8 cellular contexts compared by ENCODE assay signal in the genomic region with DNA sequence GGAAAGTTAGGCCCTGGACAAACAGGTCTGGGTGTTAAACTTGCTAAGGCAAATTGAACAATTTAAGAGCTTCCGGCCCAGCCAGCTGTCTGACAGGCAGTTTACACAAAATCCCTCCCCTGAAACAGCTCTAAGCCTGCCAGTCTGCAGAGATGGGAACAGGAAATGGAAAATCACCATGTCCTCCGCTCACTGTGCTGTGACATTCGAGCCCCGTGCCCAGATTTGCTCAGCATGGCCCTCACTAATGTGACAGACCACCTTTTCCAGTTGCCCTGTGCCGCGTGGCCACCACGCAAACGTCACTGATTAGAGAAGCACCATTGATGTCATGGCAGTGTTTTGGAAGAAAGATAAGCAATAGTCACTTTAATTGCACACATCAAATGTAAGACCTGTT. TPM values are rescaled to one million over a fixed set of nuclear protein-coding genes. Genes with fewer than 3 reads are reported as not detected.
DNase-seq lines count a peak whose midpoint lies in the region; ATAC-seq and TF ChIP-seq lines count a peak whose summit lies in the region.

No MANE protein-coding gene starts in this region.

- H3K4me1 ChIP-seq in mesodermal cell (ENCODE audit: control insufficient read depth, insufficient read depth, low read length, poor library complexity, severe bottlenecking): peaks cover 20% of the 10 kb centered on the region

- peak overlapping the region; percentile 10 for H3K27ac Mint-ChIP-seq in activated CD8-positive, alpha-beta T cell treated with anti-CD3 and anti-CD28 coated beads for 36 hours

- TF ChIP-seq CTCF in activated CD8-positive, alpha-beta T cell treated with anti-CD3 and anti-CD28 coated beads for 36 hours (IDR thresholded peaks at IDR 0.05): no peak

- H3K4me3 ChIP-seq in mesodermal cell (ENCODE audit: extremely low read depth, insufficient read depth, low read length, poor library complexity, severe bottlenecking): no peak overlapping the region

- H3K36me3 ChIP-seq in mesodermal cell (ENCODE audit: control insufficient read depth, insufficient read depth, low read length): peaks cover 40% of the 10 kb centered on the region

- POLR2A ChIA-PET in activated CD8-positive, alpha-beta T cell treated with anti-CD3 and anti-CD28 coated beads for 36 hours (lab: Charles Lee): no interaction called here

- no peak overlapping the region for H3K4me3 Mint-ChIP-seq in activated CD8-positive, alpha-beta T cell treated with anti-CD3 and anti-CD28 coated beads for 36 hours

- no peaks in the 10 kb centered on the region for H3K36me3 Mint-ChIP-seq in activated CD8-positive, alpha-beta T cell treated with anti-CD3 and anti-CD28 coated beads for 36 hours (ENCODE audit: low read depth)

- ATAC-seq in HG03108 (IDR thresholded peaks at IDR 0.05; ENCODE audit: unreplicated experiment): peak; percentile 62
- ATAC-seq in activated CD8-positive, alpha-beta T cell treated with anti-CD3 and anti-CD28 coated beads for 36 hours: peak; percentile 85
- no peak for ATAC-seq in sciatic nerve

- no peaks in the 10 kb centered on the region for H3K9me3 Mint-ChIP-seq in activated CD8-positive, alpha-beta T cell treated with anti-CD3 and anti-CD28 coated beads for 36 hours

- H3K27ac ChIP-seq in mesodermal cell (ENCODE audit: low read depth, low read length, severe bottlenecking): peak overlapping the region; percentile 77

- no peaks in the 10 kb centered on the region for H3K9me3 ChIP-seq in mesodermal cell (ENCODE audit: control insufficient read depth, low read length)

- CTCF ChIA-PET in activated CD8-positive, alpha-beta T cell treated with anti-CD3 and anti-CD28 coated beads for 36 hours (lab: Charles Lee): interaction anchor here (1.1 to 1.3 kb wide), 3 partner anchors 13 to 75 kb away, joined by 3 to 5 read pairs (median 4); no protein-coding TSS in a partner anchor

- intact Hi-C loops in activated CD8-positive, alpha-beta T cell treated with anti-CD3 and anti-CD28 coated beads for 36 hours (cut with micrococcal nuclease): no loop called here
- intact Hi-C loops in sciatic nerve (cut with DNase I): no loop called here

- peaks cover 11% of the 10 kb centered on the region for H3K4me1 Mint-ChIP-seq in activated CD8-positive, alpha-beta T cell treated with anti-CD3 and anti-CD28 coated beads for 36 hours (ENCODE audit: low read depth)

- DNase-seq in ELF-1 (ENCODE audit: low read depth, low spot score) (peak; percentile 47), RPMI8226 (no peak), NOMO-1 (lab: John Stamatoyannopoulos, UW; ENCODE audit: unreplicated experiment in 2 of 2) (no peak), amniotic stem cell (lab: John Stamatoyannopoulos, UW) (no peak), sciatic nerve (ENCODE audit: low spot score) (no peak)
- peak; percentile 38 for DNase-seq in activated CD8-positive, alpha-beta T cell treated with anti-CD3 and anti-CD28 coated beads for 36 hours

- H3K27me3 Mint-ChIP-seq in activated CD8-positive, alpha-beta T cell treated with anti-CD3 and anti-CD28 coated beads for 36 hours: no peaks in the 10 kb centered on the region

- 55 to 60% methylated on average over 4 to 6 of the region's 8 CpGs for WGBS in mesodermal cell (ENCODE audit: insufficient coverage in 2 of 2), 2 experiments

RNA-seq across cellular contexts. Expression of a gene that starts 41.0 kb away (rescaled TPM):
- not detected for total RNA-seq in activated CD8-positive, alpha-beta T cell treated with anti-CD3 and anti-CD28 coated beads for 36 hours
- 16.3 TPM for polyA plus RNA-seq in mesodermal cell (2013, experiment 1 of 2)
- polyA plus RNA-seq in mesodermal cell (2013, experiment 2 of 2): 12.3 TPM
- 3.3 TPM for total RNA-seq in sciatic nerve

RNA-seq across cellular contexts. Expression of a gene that starts 42.1 kb away (rescaled TPM):
- not detected for total RNA-seq in activated CD8-positive, alpha-beta T cell treated with anti-CD3 and anti-CD28 coated beads for 36 hours
- 0.70 TPM for polyA plus RNA-seq in mesodermal cell (2013, experiment 1 of 2)
- polyA plus RNA-seq in mesodermal cell (2013, experiment 2 of 2): not detected
- not detected for total RNA-seq in sciatic nerve

Comparison
In these comparisons a context has a peak if more than half of its experiments do, and no peak if none do; other contexts are left out.
1. DNase-seq: peak in ELF-1 (single experiment) and activated CD8-positive, alpha-beta T cell treated with anti-CD3 and anti-CD28 coated beads for 36 hours (single experiment); none in RPMI8226 (single experiment), NOMO-1 (0 of 2), amniotic stem cell (single experiment) and sciatic nerve (single experiment).